11 cellular contexts compared by ENCODE assay signal in the genomic region with DNA sequence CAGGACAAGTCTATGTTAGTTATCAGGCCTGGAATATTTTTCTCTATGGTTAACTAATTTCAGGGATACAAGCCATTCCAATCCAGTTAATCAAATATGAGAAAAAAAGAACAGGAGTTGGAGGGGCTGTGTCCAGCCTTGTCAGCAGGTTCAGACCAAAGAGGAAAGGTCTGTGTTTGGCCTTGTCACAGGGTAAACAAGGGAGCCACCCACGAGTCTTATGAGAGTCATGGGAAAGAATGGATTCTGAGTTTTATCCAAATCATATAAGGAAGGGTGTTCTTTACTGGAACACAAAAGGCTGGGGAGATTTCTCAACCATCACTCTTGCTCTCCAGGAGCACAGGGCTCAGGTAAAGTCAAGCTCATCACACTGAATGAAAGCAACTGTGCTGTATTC.
"Had no signal": no experiment of that assay in that cellular context is flagged by ENCODE, and none has a peak within 500 bp of the region (broad histone marks: within the 10 kb centered on the region; RNA-seq: fewer than 3 reads in every experiment).

No MANE protein-coding gene starts in this region.

- H3K4me3 ChIP-seq: GM23248, GM23338, HAP-1 had no signal

- H3K27ac Mint-ChIP-seq: GM23338, H9, HFFc6 had no signal

- H3K4me3 Mint-ChIP-seq: GM23338, H9, HFFc6 had no signal

- H3K4me1 ChIP-seq: HAP-1 had no signal

- DNase-seq: GM23248, GOT3, H7, H9, HCEC 1CT, HFFc6 had no signal

- H3K9me3 ChIP-seq: HAP-1 had no signal

- ATAC-seq: GM23338, HCT116 had no signal

- H3K36me3 ChIP-seq: HAP-1 had no signal

- H3K27ac ChIP-seq: GM23248 had no signal

- FAIRE-seq: H1, H54 had no signal
